Comparison of ENCODE assay signal across 13 cellular contexts in genomic region chr1:185917646-185918045, GRCh38.
DNase-seq lines count a peak whose midpoint lies in the region; ATAC-seq and TF ChIP-seq lines count a peak whose summit lies in the region.
"Had no signal": no experiment of that assay in that cellular context is flagged by ENCODE, and none has a peak within 500 bp of the region (broad histone marks: within the 10 kb centered on the region; RNA-seq: fewer than 3 reads in every experiment).

No MANE protein-coding gene starts in this region.

- no peaks in the 10 kb centered on the region for H3K36me3 ChIP-seq in vagina

- no peak for ATAC-seq in GM21576 (IDR thresholded peaks at IDR 0.05; ENCODE audit: unreplicated experiment)

- H3K9me3 ChIP-seq in vagina: no peaks in the 10 kb centered on the region

- TF ChIP-seq RAD21 in Ishikawa (IDR thresholded peaks at IDR 0.05; ENCODE audit: low read depth): no peak

- no peak for TF ChIP-seq POLR2A in vagina (IDR thresholded peaks at IDR 0.05)

- no peak for TF ChIP-seq CTCF in AG10803 (conservative IDR thresholded peaks at IDR 0.05; ENCODE audit: low read length)
- TF ChIP-seq CTCF in astrocyte of the cerebellum (IDR thresholded peaks at IDR 0.05; ENCODE audit: low read depth, low read length, missing control alignments): no peak
- no peak for TF ChIP-seq CTCF in vagina (IDR thresholded peaks at IDR 0.05)

- DNase-seq in AG10803 (ENCODE audit: low read depth) (peak; percentile 55), astrocyte of the cerebellum (ENCODE audit: low read depth) (peak; percentile 49), kidney tubule cell (ENCODE audit: low spot score) (peak; percentile 23), vagina (ENCODE audit: extremely low spot score in 2 of 2) (no peak), NCI-H2081 (lab: John Stamatoyannopoulos, UW) (no peak)
- no peak for DNase-seq in activated CD4-positive, alpha-beta T cell treated with anti-CD3 and anti-CD28 coated beads for 4 hours
- DNase-seq: activated B cell treated with CpG ODN at 0.5 μM for 24 hours; activated naive CD8-positive, alpha-beta T cell treated with anti-CD3 and anti-CD28 coated beads, Interleukin-2, amount 10 ng/mL, durations not matched to agents 7 days and 5 days; CD4-positive, CD25-positive, alpha-beta regulatory T cell; glutamatergic neuron; HCEC 1CT had no signal

- no peaks in the 10 kb centered on the region for H3K27me3 ChIP-seq in vagina

- no peak overlapping the region for H3K27ac ChIP-seq in vagina

- in situ Hi-C loops in astrocyte of the cerebellum (cut with HindIII; ENCODE audit: low sequenced_read_pairs): no loop called here

- intact Hi-C loops in vagina (cut with DNase I): no loop called here

- TF ChIP-seq EP300 in Ishikawa (IDR thresholded peaks at IDR 0.05; ENCODE audit: borderline replicate concordance): no peak

- no peaks in the 10 kb centered on the region for H3K4me1 ChIP-seq in vagina

- H3K4me3 ChIP-seq in AG10803 (ENCODE audit: low read length) (no peak overlapping the region), astrocyte of the cerebellum (ENCODE audit: low read depth, low read length) (no peak overlapping the region), vagina (no peak overlapping the region)

TF ChIP-seq in Ishikawa, 13 proteins besides CTCF, POLR2A, EP300 and RAD21:
- TF ChIP-seq NFIC (IDR thresholded peaks at IDR 0.05): no peak
- TF ChIP-seq, protein P1, sequence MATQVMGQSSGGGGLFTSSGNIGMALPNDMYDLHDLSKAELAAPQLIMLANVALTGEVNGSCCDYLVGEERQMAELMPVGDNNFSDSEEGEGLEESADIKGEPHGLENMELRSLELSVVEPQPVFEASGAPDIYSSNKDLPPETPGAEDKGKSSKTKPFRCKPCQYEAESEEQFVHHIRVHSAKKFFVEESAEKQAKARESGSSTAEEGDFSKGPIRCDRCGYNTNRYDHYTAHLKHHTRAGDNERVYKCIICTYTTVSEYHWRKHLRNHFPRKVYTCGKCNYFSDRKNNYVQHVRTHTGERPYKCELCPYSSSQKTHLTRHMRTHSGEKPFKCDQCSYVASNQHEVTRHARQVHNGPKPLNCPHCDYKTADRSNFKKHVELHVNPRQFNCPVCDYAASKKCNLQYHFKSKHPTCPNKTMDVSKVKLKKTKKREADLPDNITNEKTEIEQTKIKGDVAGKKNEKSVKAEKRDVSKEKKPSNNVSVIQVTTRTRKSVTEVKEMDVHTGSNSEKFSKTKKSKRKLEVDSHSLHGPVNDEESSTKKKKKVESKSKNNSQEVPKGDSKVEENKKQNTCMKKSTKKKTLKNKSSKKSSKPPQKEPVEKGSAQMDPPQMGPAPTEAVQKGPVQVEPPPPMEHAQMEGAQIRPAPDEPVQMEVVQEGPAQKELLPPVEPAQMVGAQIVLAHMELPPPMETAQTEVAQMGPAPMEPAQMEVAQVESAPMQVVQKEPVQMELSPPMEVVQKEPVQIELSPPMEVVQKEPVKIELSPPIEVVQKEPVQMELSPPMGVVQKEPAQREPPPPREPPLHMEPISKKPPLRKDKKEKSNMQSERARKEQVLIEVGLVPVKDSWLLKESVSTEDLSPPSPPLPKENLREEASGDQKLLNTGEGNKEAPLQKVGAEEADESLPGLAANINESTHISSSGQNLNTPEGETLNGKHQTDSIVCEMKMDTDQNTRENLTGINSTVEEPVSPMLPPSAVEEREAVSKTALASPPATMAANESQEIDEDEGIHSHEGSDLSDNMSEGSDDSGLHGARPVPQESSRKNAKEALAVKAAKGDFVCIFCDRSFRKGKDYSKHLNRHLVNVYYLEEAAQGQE (IDR thresholded peaks at IDR 0.05; ENCODE audit: low read depth): peak; percentile 89
TF ChIP-seq in Ishikawa: peak in this region for 1.

Comparison
In these comparisons a context has a peak if more than half of its experiments do, and no peak if none do; other contexts are left out.
1. DNase-seq: peak in AG10803 (single experiment), astrocyte of the cerebellum (single experiment) and kidney tubule cell (single experiment); none in vagina (0 of 2), activated CD4-positive, alpha-beta T cell treated with anti-CD3 and anti-CD28 coated beads for 4 hours (0 of 2) and NCI-H2081 (0 of 2).